Comparison of ENCODE assay signal across 28 cellular contexts in genomic region chr15:70954176-70954575, GRCh38.
"Had no signal": no experiment of that assay in that cellular context is flagged by ENCODE, and none has a peak within 500 bp of the region (broad histone marks: within the 10 kb centered on the region; RNA-seq: fewer than 3 reads in every experiment).

No MANE protein-coding gene starts in this region.

- H3K4me3 Mint-ChIP-seq: activated CD8-positive, alpha-beta memory T cell treated with anti-CD3 and anti-CD28 coated beads, Interleukin-2, amount 10 ng/mL, durations not matched to agents 7 days and 5 days; activated CD8-positive, alpha-beta T cell treated with anti-CD3 and anti-CD28 coated beads, Interleukin-2, amount 10 ng/mL, durations not matched to agents 7 days and 5 days; naive B cell; nephron progenitor cell; stimulated activated memory B cell treated with anti-CD40 and anti-IgM and Interleukin-4, amounts not matched to agents 10 μg/mL and 1 μg/mL and 100 μg/mL, for 72 hours; WTC11 had no signal

- H3K4me1 Mint-ChIP-seq: activated CD8-positive, alpha-beta memory T cell treated with anti-CD3 and anti-CD28 coated beads, Interleukin-2, amount 10 ng/mL, durations not matched to agents 7 days and 5 days; naive B cell; nephron progenitor cell; stimulated activated memory B cell treated with anti-CD40 and anti-IgM and Interleukin-4, amounts not matched to agents 10 μg/mL and 1 μg/mL and 100 μg/mL, for 72 hours; WTC11 had no signal

- ATAC-seq: activated CD8-positive, alpha-beta memory T cell treated with anti-CD3 and anti-CD28 coated beads, Interleukin-2, amount 10 ng/mL, durations not matched to agents 7 days and 5 days; activated CD8-positive, alpha-beta T cell treated with anti-CD3 and anti-CD28 coated beads, Interleukin-2, amount 10 ng/mL, durations not matched to agents 7 days and 5 days; activated naive CD4-positive, alpha-beta T cell treated with anti-CD3 and anti-CD28 coated beads, Interleukin-2, amount 50 U/mL, for 72 hours; body of pancreas; left cardiac atrium; left ventricle myocardium superior; sciatic nerve; stimulated activated memory B cell treated with anti-CD40 and anti-IgM and Interleukin-4, amounts not matched to agents 10 μg/mL and 1 μg/mL and 100 μg/mL, for 72 hours; WTC11 had no signal

- DNase-seq: activated CD8-positive, alpha-beta memory T cell treated with anti-CD3 and anti-CD28 coated beads, Interleukin-2, amount 10 ng/mL, durations not matched to agents 7 days and 5 days; activated CD8-positive, alpha-beta T cell treated with anti-CD3 and anti-CD28 coated beads, Interleukin-2, amount 10 ng/mL, durations not matched to agents 7 days and 5 days; activated naive CD4-positive, alpha-beta T cell; activated T-cell treated with anti-CD3 and anti-CD28 coated beads, Interleukin-2, amount 50 U/mL, for 48 hours; anterior cingulate cortex; body of pancreas; effector CD8-positive, alpha-beta T cell; head of caudate nucleus; hippocampal formation; left cardiac atrium; left ventricle myocardium superior; naive B cell; nephron progenitor cell; ovary; small intestine; stimulated activated CD4-positive, alpha-beta T cell treated with anti-CD3 and anti-CD28 coated beads, Interleukin-4, amount 100 ng/mL, for 4 hours; stimulated activated CD8-positive, alpha-beta memory T cell treated with anti-CD3 and anti-CD28 coated beads, Interleukin-4, amount 100 ng/mL, for 48 hours; stomach; T-helper 2 cell; thyroid gland had no signal

- H3K27ac ChIP-seq: body of pancreas, epithelial cell of prostate, neutrophil, ovary, stomach, thyroid gland, upper lobe of left lung had no signal

- H3K4me3 ChIP-seq: body of pancreas, ovary, stomach, thyroid gland, upper lobe of left lung had no signal

- H3K27me3 Mint-ChIP-seq: progenitor cell of endocrine pancreas had no signal

- H3K36me3 Mint-ChIP-seq: activated CD8-positive, alpha-beta memory T cell treated with anti-CD3 and anti-CD28 coated beads, Interleukin-2, amount 10 ng/mL, durations not matched to agents 7 days and 5 days; naive B cell; stimulated activated memory B cell treated with anti-CD40 and anti-IgM and Interleukin-4, amounts not matched to agents 10 μg/mL and 1 μg/mL and 100 μg/mL, for 72 hours had no signal

- H3K27ac Mint-ChIP-seq: activated CD8-positive, alpha-beta memory T cell treated with anti-CD3 and anti-CD28 coated beads, Interleukin-2, amount 10 ng/mL, durations not matched to agents 7 days and 5 days; activated CD8-positive, alpha-beta T cell treated with anti-CD3 and anti-CD28 coated beads, Interleukin-2, amount 10 ng/mL, durations not matched to agents 7 days and 5 days; activated naive CD4-positive, alpha-beta T cell treated with anti-CD3 and anti-CD28 coated beads, Interleukin-2, amount 50 U/mL, for 72 hours; naive B cell; nephron progenitor cell; progenitor cell of endocrine pancreas; stimulated activated memory B cell treated with anti-CD40 and anti-IgM and Interleukin-4, amounts not matched to agents 10 μg/mL and 1 μg/mL and 100 μg/mL, for 72 hours; WTC11 had no signal
